12 cellular contexts compared by ENCODE assay signal in genomic region chr7:33261585-33261984, GRCh38.
DNase-seq lines count a peak whose midpoint lies in the region; ATAC-seq and TF ChIP-seq lines count a peak whose summit lies in the region.
"Had no signal": no experiment of that assay in that cellular context is flagged by ENCODE, and none has a peak within 500 bp of the region (broad histone marks: within the 10 kb centered on the region; RNA-seq: fewer than 3 reads in every experiment).

No MANE protein-coding gene starts in this region.

- no peak overlapping the region for H3K4me2 ChIP-seq in GM23248 (ENCODE audit: unreplicated experiment)
- peak overlapping the region; percentile 24 for H3K4me2 ChIP-seq in Loucy (ENCODE audit: low read depth, low read length, poor library complexity, severe bottlenecking)

- H3K9me3 ChIP-seq in GM23248 (ENCODE audit: low read depth): no peaks in the 10 kb centered on the region
- H3K9me3 ChIP-seq in Loucy (ENCODE audit: insufficient read depth, low read depth, low read length): no peaks in the 10 kb centered on the region
- no peaks in the 10 kb centered on the region for H3K9me3 ChIP-seq in lower lobe of right lung

- H3K4me3 ChIP-seq in GM23248: no peak overlapping the region
- no peak overlapping the region for H3K4me3 ChIP-seq in Loucy (ENCODE audit: low read length, poor library complexity, severe bottlenecking)
- H3K4me3 ChIP-seq in fibroblast of mammary gland (ENCODE audit: control insufficient read depth, low read depth, low read length): no peak overlapping the region
- H3K4me3 ChIP-seq in lower lobe of right lung: no peak overlapping the region
- H3K4me3 ChIP-seq: skin epidermis had no signal

- intact Hi-C loops in lower lobe of right lung (cut with DNase I): no loop called here

- in situ Hi-C loops in GM23248 (cut with MboI): no loop called here

- H4K20me1 ChIP-seq in GM23248 (ENCODE audit: insufficient read depth) (no peaks in the 10 kb centered on the region), Loucy (ENCODE audit: insufficient read depth, low read length, poor library complexity, severe bottlenecking) (no peaks in the 10 kb centered on the region)

- no peak overlapping the region for H3K27ac ChIP-seq in GM23248
- no peak overlapping the region for H3K27ac ChIP-seq in lower lobe of right lung
- H3K27ac ChIP-seq: skin epidermis had no signal

- H2AFZ ChIP-seq in GM23248 (no peak overlapping the region), Loucy (ENCODE audit: low read length) (no peak overlapping the region)

- H3K9ac ChIP-seq in GM23248: no peak overlapping the region
- H3K9ac ChIP-seq in Loucy (ENCODE audit: low read depth, low read length, poor library complexity, severe bottlenecking): no peak overlapping the region

- TF ChIP-seq CTCF in Loucy (conservative IDR thresholded peaks at IDR 0.05; ENCODE audit: low read length) (no peak), fibroblast of mammary gland (conservative IDR thresholded peaks at IDR 0.05; ENCODE audit: control insufficient read depth, insufficient read depth, low read depth, low read length) (no peak), lower lobe of right lung (IDR thresholded peaks at IDR 0.05) (no peak)

- DNase-seq in GM23248: peak; percentile 29
- peak; percentile 30 for DNase-seq in fibroblast of mammary gland (ENCODE audit: low read depth)
- DNase-seq in NCI-H2196 treated with DMSO at 0.1 percent for 48 hours (lab: John Stamatoyannopoulos, UW; ENCODE audit: unreplicated experiment): no peak
- no peak for DNase-seq in NCI-H1092 (lab: John Stamatoyannopoulos, UW)
- DNase-seq in NCI-H1436 treated with DMSO at 0.1 percent for 48 hours (lab: John Stamatoyannopoulos, UW): no peak
- DNase-seq in lower lobe of right lung: no peak
- DNase-seq: caudate nucleus, natural killer cell, NCI-H1930 had no signal

- H3K4me1 ChIP-seq in GM23248 (ENCODE audit: insufficient read depth) (peaks cover 42% of the 10 kb centered on the region), Loucy (ENCODE audit: insufficient read depth, low read length, poor library complexity, severe bottlenecking) (peaks cover 13% of the 10 kb centered on the region), lower lobe of right lung (no peaks in the 10 kb centered on the region)

- H3K9me2 ChIP-seq in GM23248 (ENCODE audit: insufficient read depth): no peaks in the 10 kb centered on the region
- H3K9me2 ChIP-seq in Loucy (replicated peaks; ENCODE audit: low read depth, low read length): no peaks in the 10 kb centered on the region

- H3K36me3 ChIP-seq in GM23248 (ENCODE audit: low read depth) (no peaks in the 10 kb centered on the region), Loucy (ENCODE audit: insufficient read depth, low read length) (no peaks in the 10 kb centered on the region), lower lobe of right lung (no peaks in the 10 kb centered on the region)

- H3K79me2 ChIP-seq in GM23248 (ENCODE audit: insufficient read depth) (no peaks in the 10 kb centered on the region), Loucy (ENCODE audit: insufficient read depth, low read length) (no peaks in the 10 kb centered on the region)

- ATAC-seq in GM18520 (IDR thresholded peaks at IDR 0.05; ENCODE audit: unreplicated experiment) (peak; percentile 90), lower lobe of right lung (no peak)

- H3F3A ChIP-seq in GM23248 (ENCODE audit: insufficient read depth) (peaks cover 13% of the 10 kb centered on the region), Loucy (ENCODE audit: low read depth) (no peaks in the 10 kb centered on the region)

- no peaks in the 10 kb centered on the region for H3K27me3 ChIP-seq in GM23248 (replicated peaks; ENCODE audit: insufficient read depth)
- no peaks in the 10 kb centered on the region for H3K27me3 ChIP-seq in Loucy (ENCODE audit: insufficient read depth, low read length, poor library complexity, severe bottlenecking)
- H3K27me3 ChIP-seq in lower lobe of right lung (ENCODE audit: low read depth): no peaks in the 10 kb centered on the region

- 72 to 81% methylated on average over 3 of the region's 3 CpGs for WGBS in GM23248 (ENCODE audit: low coverage in 1 of 2, low lambda C conversion rate in 2 of 2, missing lambda C conversion rate in 2 of 2), 2 experiments

Comparison
In these comparisons a context has a peak if more than half of its experiments do, and no peak if none do; other contexts are left out.
1. DNase-seq: peak in GM23248 (single experiment) and fibroblast of mammary gland (single experiment); none in NCI-H2196 treated with DMSO at 0.1 percent for 48 hours (single experiment), NCI-H1092 (single experiment), NCI-H1436 treated with DMSO at 0.1 percent for 48 hours (single experiment) and lower lobe of right lung (single experiment).